In the genomic region with DNA sequence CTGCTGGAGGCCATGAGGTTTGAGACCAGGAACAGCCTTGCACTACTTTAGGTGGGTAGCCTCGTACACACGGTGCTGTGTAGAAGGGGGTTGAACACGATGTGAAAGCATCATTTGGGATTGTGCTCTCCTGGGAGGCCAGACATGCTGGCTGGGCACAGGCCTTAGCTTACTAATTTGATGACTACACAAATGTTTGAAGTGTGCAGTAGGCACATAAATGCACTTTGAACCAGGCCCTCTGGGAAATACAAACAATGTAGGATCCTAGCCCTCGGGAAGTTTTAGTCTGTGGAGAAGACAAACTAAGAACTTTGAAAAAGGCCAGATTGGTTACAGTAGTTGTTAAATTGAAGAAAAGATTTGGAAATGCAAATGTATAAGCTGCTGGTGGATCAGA, we compare ENCODE assay signal across 1 cellular context.
TF ChIP-seq lines count a peak whose summit lies in the region.

No MANE protein-coding gene starts in this region.

TF ChIP-seq in HepG2, 621 proteins besides CTCF, POLR2A, EP300 and RAD21 (continued from another document and continues in another):
- TF ChIP-seq, protein P1, sequence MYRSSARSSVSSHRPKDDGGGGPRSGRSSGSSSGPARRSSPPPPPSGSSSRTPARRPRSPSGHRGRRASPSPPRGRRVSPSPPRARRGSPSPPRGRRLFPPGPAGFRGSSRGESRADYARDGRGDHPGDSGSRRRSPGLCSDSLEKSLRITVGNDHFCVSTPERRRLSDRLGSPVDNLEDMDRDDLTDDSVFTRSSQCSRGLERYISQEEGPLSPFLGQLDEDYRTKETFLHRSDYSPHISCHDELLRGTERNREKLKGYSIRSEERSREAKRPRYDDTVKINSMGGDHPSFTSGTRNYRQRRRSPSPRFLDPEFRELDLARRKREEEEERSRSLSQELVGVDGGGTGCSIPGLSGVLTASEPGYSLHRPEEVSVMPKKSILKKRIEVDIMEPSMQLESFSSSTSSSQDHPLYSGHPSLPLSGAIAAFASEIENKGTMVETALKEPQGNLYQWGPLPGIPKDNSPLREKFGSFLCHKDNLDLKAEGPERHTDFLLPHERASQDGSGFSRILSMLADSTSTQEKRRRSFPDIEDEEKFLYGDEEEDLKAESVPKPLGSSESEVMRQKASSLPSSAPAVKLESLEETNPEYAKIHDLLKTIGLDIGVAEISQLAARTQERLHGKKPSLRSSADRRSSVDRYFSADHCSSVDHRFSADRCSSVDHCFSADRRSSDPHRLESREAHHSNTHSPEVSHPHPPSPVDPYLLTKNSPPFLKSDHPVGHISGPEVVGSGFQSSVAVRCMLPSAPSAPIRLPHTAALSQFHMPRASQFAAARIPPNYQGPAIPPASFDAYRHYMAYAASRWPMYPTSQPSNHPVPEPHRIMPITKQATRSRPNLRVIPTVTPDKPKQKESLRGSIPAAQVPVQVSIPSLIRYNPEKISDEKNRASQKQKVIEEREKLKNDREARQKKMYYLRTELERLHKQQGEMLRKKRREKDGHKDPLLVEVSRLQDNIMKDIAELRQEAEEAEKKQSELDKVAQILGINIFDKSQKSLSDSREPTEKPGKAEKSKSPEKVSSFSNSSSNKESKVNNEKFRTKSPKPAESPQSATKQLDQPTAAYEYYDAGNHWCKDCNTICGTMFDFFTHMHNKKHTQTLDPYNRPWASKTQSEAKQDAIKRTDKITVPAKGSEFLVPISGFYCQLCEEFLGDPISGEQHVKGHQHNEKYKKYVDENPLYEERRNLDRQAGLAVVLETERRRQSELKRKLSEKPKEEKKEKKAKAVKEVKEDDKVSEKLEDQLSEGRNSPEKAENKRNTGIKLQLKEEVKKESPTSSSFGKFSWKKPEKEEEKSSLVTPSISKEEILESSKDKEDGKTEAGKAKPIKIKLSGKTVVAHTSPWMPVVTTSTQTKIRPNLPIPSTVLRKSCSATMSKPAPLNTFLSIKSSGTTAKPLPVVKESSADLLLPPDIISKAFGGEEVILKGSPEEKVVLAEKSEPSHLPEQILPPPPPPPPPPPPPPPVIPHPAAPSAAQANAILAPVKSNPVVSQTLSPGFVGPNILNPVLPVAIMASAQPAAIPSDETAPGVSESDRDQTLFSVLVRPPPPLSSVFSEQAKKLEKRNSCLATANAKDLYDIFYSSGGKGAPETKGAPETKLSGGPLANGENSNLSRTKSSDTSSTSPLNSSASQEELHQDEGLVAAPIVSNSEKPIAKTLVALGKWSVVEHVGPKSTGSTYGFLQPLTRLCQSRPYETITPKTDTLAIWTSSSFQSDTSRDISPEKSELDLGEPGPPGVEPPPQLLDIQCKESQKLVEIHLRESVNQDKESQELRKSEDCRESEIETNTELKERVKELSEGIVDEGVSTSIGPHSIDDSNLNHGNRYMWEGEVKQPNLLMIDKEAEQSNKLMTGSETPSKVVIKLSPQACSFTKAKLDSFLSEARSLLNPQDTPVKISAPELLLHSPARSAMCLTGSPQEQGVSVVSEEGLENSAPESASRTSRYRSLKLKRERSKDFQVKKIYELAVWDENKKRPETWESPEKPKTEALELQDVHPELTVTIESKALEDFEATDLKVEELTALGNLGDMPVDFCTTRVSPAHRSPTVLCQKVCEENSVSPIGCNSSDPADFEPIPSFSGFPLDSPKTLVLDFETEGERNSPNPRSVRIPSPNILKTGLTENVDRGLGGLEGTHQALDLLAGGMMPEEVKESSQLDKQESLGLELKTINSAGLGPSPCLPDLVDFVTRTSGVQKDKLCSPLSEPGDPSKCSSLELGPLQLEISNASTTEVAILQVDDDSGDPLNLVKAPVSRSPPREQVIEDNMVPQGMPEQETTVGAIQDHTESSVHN (CRISPR knock-in tag; IDR thresholded peaks at IDR 0.05) = no peak
- TF ChIP-seq ZNF569 (CRISPR knock-in tag; IDR thresholded peaks at IDR 0.05; ENCODE audit: borderline replicate concordance) (no peak), NBN (conservative IDR thresholded peaks at IDR 0.05) (no peak), ZEB1 (IDR thresholded peaks at IDR 0.05; ENCODE audit: insufficient replicate concordance, low read depth) (no peak), STAG1 (CRISPR knock-in tag; IDR thresholded peaks at IDR 0.05) (no peak), SNRNP70 (IDR thresholded peaks at IDR 0.05; ENCODE audit: low read depth, low read length) (no peak), ZNF879 (CRISPR knock-in tag; IDR thresholded peaks at IDR 0.05) (no peak), PHF8 (CRISPR knock-in tag; IDR thresholded peaks at IDR 0.05) (no peak), SPEN (CRISPR knock-in tag; IDR thresholded peaks at IDR 0.05; ENCODE audit: low read depth) (no peak), KDM3A (CRISPR knock-in tag; IDR thresholded peaks at IDR 0.05; ENCODE audit: low read depth) (no peak), ZIK1 (CRISPR knock-in tag; IDR thresholded peaks at IDR 0.05; ENCODE audit: borderline replicate concordance, low read depth) (no peak), ESRRA (CRISPR knock-in tag; IDR thresholded peaks at IDR 0.05; ENCODE audit: low read depth) (0 out of 2 replicates have a peak, but pooled peaks have one; percentile 43), ZNF75D (CRISPR knock-in tag; IDR thresholded peaks at IDR 0.05; ENCODE audit: borderline replicate concordance) (no peak), HNF4A (CRISPR knock-in tag; IDR thresholded peaks at IDR 0.05) (peak; percentile 82), ARID2 (CRISPR knock-in tag; IDR thresholded peaks at IDR 0.05; ENCODE audit: borderline replicate concordance) (no peak), ZSCAN22 (CRISPR knock-in tag; IDR thresholded peaks at IDR 0.05) (no peak), MIXL1 (CRISPR knock-in tag; IDR thresholded peaks at IDR 0.05) (peak; percentile 44; the same call in 1 of the 2 replicates), RXRB (CRISPR knock-in tag; IDR thresholded peaks at IDR 0.05; ENCODE audit: borderline replicate concordance) (0 out of 2 replicates have a peak, but pooled peaks have one; percentile 9), ASH2L (IDR thresholded peaks at IDR 0.05; ENCODE audit: insufficient read length, low read depth, low read length) (peak; percentile 74), ZNF350 (CRISPR knock-in tag; IDR thresholded peaks at IDR 0.05; ENCODE audit: borderline replicate concordance, low read depth) (0 out of 2 replicates have a peak, but pooled peaks have one; percentile 14), SRSF4 (IDR thresholded peaks at IDR 0.05; ENCODE audit: low read depth, low read length, poor library complexity, severe bottlenecking) (no peak), SMYD3 (CRISPR knock-in tag; IDR thresholded peaks at IDR 0.05) (no peak), SIN3A (IDR thresholded peaks at IDR 0.05; ENCODE audit: borderline replicate concordance, low read depth, low read length) (no peak), MAZ (IDR thresholded peaks at IDR 0.05; ENCODE audit: borderline replicate concordance, low read depth, low read length) (no peak), MAZ (CRISPR knock-in tag; IDR thresholded peaks at IDR 0.05; ENCODE audit: low read depth) (no peak), SIX4 (CRISPR knock-in tag; IDR thresholded peaks at IDR 0.05) (no peak), ZKSCAN8 (CRISPR knock-in tag; IDR thresholded peaks at IDR 0.05; ENCODE audit: borderline replicate concordance) (peak; percentile 38; the same call in 1 of the 2 replicates), ZNF225 (CRISPR knock-in tag; IDR thresholded peaks at IDR 0.05) (no peak), IRF2 (CRISPR knock-in tag; IDR thresholded peaks at IDR 0.05) (0 out of 2 replicates have a peak, but pooled peaks have one; percentile 28), ZNF7 (CRISPR knock-in tag; IDR thresholded peaks at IDR 0.05) (no peak), ZNF20 (CRISPR knock-in tag; IDR thresholded peaks at IDR 0.05) (peak; percentile 98), CBX2 (IDR thresholded peaks at IDR 0.05; ENCODE audit: low read depth, low read length) (no peak), CBX2 (CRISPR knock-in tag; IDR thresholded peaks at IDR 0.05; ENCODE audit: low read depth) (no peak), MBNL3 (CRISPR knock-in tag; conservative IDR thresholded peaks at IDR 0.05) (no peak), NR3C1 (CRISPR knock-in tag; IDR thresholded peaks at IDR 0.05) (no peak), HOXA9 (CRISPR knock-in tag; IDR thresholded peaks at IDR 0.05; ENCODE audit: borderline replicate concordance) (no peak), RARG (CRISPR knock-in tag; IDR thresholded peaks at IDR 0.05; ENCODE audit: low read depth) (no peak), ZFP62 (CRISPR knock-in tag; IDR thresholded peaks at IDR 0.05) (no peak)
- TF ChIP-seq, protein P2, sequence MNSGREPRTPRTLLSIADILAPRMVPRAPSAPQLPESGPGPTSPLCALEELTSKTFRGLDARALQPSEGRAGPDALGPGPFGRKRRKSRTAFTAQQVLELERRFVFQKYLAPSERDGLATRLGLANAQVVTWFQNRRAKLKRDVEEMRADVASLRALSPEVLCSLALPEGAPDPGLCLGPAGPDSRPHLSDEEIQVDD (CRISPR knock-in tag; IDR thresholded peaks at IDR 0.05; ENCODE audit: borderline replicate concordance) = no peak
- TF ChIP-seq, protein P3, sequence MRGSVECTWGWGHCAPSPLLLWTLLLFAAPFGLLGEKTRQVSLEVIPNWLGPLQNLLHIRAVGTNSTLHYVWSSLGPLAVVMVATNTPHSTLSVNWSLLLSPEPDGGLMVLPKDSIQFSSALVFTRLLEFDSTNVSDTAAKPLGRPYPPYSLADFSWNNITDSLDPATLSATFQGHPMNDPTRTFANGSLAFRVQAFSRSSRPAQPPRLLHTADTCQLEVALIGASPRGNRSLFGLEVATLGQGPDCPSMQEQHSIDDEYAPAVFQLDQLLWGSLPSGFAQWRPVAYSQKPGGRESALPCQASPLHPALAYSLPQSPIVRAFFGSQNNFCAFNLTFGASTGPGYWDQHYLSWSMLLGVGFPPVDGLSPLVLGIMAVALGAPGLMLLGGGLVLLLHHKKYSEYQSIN (CRISPR knock-in tag; IDR thresholded peaks at IDR 0.05; ENCODE audit: borderline replicate concordance) = no peak
- TF ChIP-seq, protein P4, sequence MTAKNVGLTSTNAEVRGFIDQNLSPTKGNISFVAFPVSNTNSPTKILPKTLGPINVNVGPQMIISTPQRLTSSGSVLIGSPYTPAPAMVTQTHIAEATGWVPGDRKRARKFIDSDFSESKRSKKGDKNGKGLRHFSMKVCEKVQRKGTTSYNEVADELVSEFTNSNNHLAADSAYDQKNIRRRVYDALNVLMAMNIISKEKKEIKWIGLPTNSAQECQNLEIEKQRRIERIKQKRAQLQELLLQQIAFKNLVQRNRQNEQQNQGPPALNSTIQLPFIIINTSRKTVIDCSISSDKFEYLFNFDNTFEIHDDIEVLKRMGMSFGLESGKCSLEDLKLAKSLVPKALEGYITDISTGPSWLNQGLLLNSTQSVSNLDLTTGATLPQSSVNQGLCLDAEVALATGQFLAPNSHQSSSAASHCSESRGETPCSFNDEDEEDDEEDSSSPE (CRISPR knock-in tag; IDR thresholded peaks at IDR 0.05) = no peak
- TF ChIP-seq, protein P5, sequence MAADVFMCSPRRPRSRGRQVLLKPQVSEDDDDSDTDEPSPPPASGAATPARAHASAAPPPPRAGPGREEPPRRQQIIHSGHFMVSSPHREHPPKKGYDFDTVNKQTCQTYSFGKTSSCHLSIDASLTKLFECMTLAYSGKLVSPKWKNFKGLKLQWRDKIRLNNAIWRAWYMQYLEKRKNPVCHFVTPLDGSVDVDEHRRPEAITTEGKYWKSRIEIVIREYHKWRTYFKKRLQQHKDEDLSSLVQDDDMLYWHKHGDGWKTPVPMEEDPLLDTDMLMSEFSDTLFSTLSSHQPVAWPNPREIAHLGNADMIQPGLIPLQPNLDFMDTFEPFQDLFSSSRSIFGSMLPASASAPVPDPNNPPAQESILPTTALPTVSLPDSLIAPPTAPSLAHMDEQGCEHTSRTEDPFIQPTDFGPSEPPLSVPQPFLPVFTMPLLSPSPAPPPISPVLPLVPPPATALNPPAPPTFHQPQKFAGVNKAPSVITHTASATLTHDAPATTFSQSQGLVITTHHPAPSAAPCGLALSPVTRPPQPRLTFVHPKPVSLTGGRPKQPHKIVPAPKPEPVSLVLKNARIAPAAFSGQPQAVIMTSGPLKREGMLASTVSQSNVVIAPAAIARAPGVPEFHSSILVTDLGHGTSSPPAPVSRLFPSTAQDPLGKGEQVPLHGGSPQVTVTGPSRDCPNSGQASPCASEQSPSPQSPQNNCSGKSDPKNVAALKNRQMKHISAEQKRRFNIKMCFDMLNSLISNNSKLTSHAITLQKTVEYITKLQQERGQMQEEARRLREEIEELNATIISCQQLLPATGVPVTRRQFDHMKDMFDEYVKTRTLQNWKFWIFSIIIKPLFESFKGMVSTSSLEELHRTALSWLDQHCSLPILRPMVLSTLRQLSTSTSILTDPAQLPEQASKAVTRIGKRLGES (CRISPR knock-in tag; IDR thresholded peaks at IDR 0.05; ENCODE audit: borderline replicate concordance) = no peak
- TF ChIP-seq, protein P6, sequence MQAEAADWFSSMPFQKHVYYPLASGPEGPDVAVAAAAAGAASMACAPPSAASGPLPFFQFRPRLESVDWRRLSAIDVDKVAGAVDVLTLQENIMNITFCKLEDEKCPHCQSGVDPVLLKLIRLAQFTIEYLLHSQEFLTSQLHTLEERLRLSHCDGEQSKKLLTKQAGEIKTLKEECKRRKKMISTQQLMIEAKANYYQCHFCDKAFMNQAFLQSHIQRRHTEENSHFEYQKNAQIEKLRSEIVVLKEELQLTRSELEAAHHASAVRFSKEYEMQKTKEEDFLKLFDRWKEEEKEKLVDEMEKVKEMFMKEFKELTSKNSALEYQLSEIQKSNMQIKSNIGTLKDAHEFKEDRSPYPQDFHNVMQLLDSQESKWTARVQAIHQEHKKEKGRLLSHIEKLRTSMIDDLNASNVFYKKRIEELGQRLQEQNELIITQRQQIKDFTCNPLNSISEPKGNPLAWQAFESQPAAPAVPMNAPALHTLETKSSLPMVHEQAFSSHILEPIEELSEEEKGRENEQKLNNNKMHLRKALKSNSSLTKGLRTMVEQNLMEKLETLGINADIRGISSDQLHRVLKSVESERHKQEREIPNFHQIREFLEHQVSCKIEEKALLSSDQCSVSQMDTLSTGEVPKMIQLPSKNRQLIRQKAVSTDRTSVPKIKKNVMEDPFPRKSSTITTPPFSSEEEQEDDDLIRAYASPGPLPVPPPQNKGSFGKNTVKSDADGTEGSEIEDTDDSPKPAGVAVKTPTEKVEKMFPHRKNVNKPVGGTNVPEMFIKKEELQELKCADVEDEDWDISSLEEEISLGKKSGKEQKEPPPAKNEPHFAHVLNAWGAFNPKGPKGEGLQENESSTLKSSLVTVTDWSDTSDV (CRISPR knock-in tag; IDR thresholded peaks at IDR 0.05) = no peak
- TF ChIP-seq, protein P7, sequence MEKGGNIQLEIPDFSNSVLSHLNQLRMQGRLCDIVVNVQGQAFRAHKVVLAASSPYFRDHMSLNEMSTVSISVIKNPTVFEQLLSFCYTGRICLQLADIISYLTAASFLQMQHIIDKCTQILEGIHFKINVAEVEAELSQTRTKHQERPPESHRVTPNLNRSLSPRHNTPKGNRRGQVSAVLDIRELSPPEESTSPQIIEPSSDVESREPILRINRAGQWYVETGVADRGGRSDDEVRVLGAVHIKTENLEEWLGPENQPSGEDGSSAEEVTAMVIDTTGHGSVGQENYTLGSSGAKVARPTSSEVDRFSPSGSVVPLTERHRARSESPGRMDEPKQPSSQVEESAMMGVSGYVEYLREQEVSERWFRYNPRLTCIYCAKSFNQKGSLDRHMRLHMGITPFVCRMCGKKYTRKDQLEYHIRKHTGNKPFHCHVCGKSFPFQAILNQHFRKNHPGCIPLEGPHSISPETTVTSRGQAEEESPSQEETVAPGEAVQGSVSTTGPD (CRISPR knock-in tag; IDR thresholded peaks at IDR 0.05) = no peak
